In the genomic region with DNA sequence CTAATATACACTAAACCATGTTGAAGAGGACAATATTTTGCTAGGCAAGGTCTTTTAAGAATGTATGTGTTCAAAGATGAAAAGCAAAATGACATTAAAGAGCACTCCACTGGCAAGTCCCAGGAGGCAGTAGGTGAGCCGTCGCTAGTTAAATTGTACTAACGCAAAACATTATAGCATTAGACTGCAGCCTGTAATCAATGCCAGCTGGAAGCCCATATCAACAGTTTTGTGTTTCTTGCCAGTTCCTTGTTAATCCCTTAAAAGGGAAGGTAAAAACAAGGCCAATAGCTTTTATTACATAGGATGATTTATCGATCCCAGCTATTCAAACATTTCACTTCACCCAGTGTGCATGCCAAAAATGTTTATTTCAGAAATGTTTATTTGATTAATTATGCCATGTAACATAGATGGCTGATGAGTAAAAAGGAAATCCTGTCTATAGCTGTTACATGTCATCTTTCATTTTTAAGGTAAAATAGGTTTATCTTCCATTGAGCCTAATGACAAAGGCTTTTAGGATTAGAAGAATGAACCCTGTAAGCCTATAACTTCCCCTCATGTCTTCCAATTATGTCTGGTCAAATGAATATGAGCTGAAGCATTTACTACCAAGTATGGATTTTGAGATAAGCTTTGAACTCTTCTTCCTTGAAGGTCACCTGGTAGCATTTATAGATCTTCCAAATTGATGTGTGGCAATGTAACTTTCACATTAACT, we compare ENCODE assay signal across 1 cellular context.
TF ChIP-seq lines count a peak whose summit lies in the region.

No MANE protein-coding gene starts in this region.

TF ChIP-seq in SK-N-SH treated with all-trans-retinoic acid at 6 μM for 48 hours, 23 proteins besides CTCF, POLR2A, EP300 and RAD21 (continued from another document):
- 0 out of 2 replicates have a peak, but pooled peaks have one; percentile 27 for TF ChIP-seq TSHZ2 (CRISPR knock-in tag; IDR thresholded peaks at IDR 0.05)
- 0 out of 2 replicates have a peak, but pooled peaks have one; percentile 38 for TF ChIP-seq RARB (CRISPR knock-in tag; IDR thresholded peaks at IDR 0.05)
- TF ChIP-seq TOX (CRISPR knock-in tag; IDR thresholded peaks at IDR 0.05; ENCODE audit: borderline replicate concordance), result peak; percentile 45; the same call in 1 of the 2 replicates
